Comparison of ENCODE assay signal across 1 cellular context in genomic region chr9:120723547-120723946, GRCh38.
TF ChIP-seq lines count a peak whose summit lies in the region.

No MANE protein-coding gene starts in this region.

TF ChIP-seq in K562, 482 proteins besides CTCF, POLR2A, EP300 and RAD21 (continued from another document):
- TF ChIP-seq CHAMP1 (IDR thresholded peaks at IDR 0.05) (no peak), SMAD2 (IDR thresholded peaks at IDR 0.05; ENCODE audit: low read depth, low read length) (no peak), ZNF12 (CRISPR knock-in tag; IDR thresholded peaks at IDR 0.05) (no peak), PHF20 (IDR thresholded peaks at IDR 0.05; ENCODE audit: partially characterized antibody) (no peak)
